In genomic region chr11:104799251-104799650, GRCh38 we compare ENCODE assay signal across 10 cellular contexts.
DNase-seq lines count a peak whose midpoint lies in the region; ATAC-seq and TF ChIP-seq lines count a peak whose summit lies in the region.
"Had no signal": no experiment of that assay in that cellular context is flagged by ENCODE, and none has a peak within 500 bp of the region (broad histone marks: within the 10 kb centered on the region; RNA-seq: fewer than 3 reads in every experiment).

No MANE protein-coding gene starts in this region.

- peak; percentile 93 for ATAC-seq in GM19395 (IDR thresholded peaks at IDR 0.05; ENCODE audit: unreplicated experiment)
- peak; percentile 84 for ATAC-seq in HG03039 (IDR thresholded peaks at IDR 0.05; ENCODE audit: unreplicated experiment)
- ATAC-seq in activated CD8-positive, alpha-beta T cell treated with anti-CD3 and anti-CD28 coated beads for 36 hours: peak; percentile 75
- no peak for ATAC-seq in foreskin keratinocyte

- intact Hi-C loops in CD4-positive, alpha-beta memory T cell (cut with micrococcal nuclease): loop anchor here (2.0 kb wide), 2 partner anchors 92 to 190 kb away; no protein-coding TSS in a partner anchor
- intact Hi-C loops in activated CD8-positive, alpha-beta T cell treated with anti-CD3 and anti-CD28 coated beads for 36 hours (cut with micrococcal nuclease): no loop called here

- H3K4me1 Mint-ChIP-seq in CD4-positive, alpha-beta memory T cell: peaks cover 24 to 37% (median 33%) of the 10 kb centered on the region in 4 donors
- peaks cover 20% of the 10 kb centered on the region for H3K4me1 Mint-ChIP-seq in activated CD8-positive, alpha-beta T cell treated with anti-CD3 and anti-CD28 coated beads for 36 hours (ENCODE audit: low read depth)

- H3K9me3 ChIP-seq in CD4-positive, alpha-beta memory T cell (ENCODE audit: control insufficient read depth in 1 of 2, low read length in 2 of 2): no peaks in the 10 kb centered on the region

- no peak overlapping the region for H3K27ac ChIP-seq in CD4-positive, alpha-beta memory T cell (ENCODE audit: low read depth, low read length)
- no peak overlapping the region for H3K27ac ChIP-seq in foreskin keratinocyte

- peak in 3 of 5 donors; percentile 6 to 14 (median 9) for DNase-seq in CD4-positive, alpha-beta memory T cell
- DNase-seq in activated CD8-positive, alpha-beta T cell treated with anti-CD3 and anti-CD28 coated beads for 36 hours: no peak
- no peak for DNase-seq in iPS-NIHi11 (ENCODE audit: low spot score)
- no peak for DNase-seq in NCI-H82 treated with DMSO at 0.1 percent for 48 hours (lab: John Stamatoyannopoulos, UW; ENCODE audit: unreplicated experiment)
- DNase-seq in foreskin keratinocyte: no peak
- DNase-seq in foreskin fibroblast: no peak
- DNase-seq: nucleus accumbens; stimulated activated CD8-positive, alpha-beta memory T cell treated with anti-CD3 and anti-CD28 coated beads, Interleukin-4, amount 100 ng/mL, for 48 hours had no signal

- no peaks in the 10 kb centered on the region for H3K27me3 ChIP-seq in CD4-positive, alpha-beta memory T cell (ENCODE audit: insufficient read depth, low read length)
- no peaks in the 10 kb centered on the region for H3K27me3 ChIP-seq in foreskin keratinocyte

- TF ChIP-seq CTCF in activated CD8-positive, alpha-beta T cell treated with anti-CD3 and anti-CD28 coated beads for 36 hours (IDR thresholded peaks at IDR 0.05): no peak
- no peak for TF ChIP-seq CTCF in foreskin keratinocyte (conservative IDR thresholded peaks at IDR 0.05)
- no peak for TF ChIP-seq CTCF in foreskin fibroblast (IDR thresholded peaks at IDR 0.05; ENCODE audit: low read depth, low read length)

- CTCF ChIA-PET in CD4-positive, alpha-beta memory T cell (lab: Charles Lee; ENCODE audit: partially characterized antibody): interaction anchor here (1.1 kb wide), 1 partner anchor 63 kb away, joined by 4 read pairs; no protein-coding TSS in a partner anchor
- CTCF ChIA-PET in activated CD8-positive, alpha-beta T cell treated with anti-CD3 and anti-CD28 coated beads for 36 hours (lab: Charles Lee): no interaction called here

- peaks cover 0 to 6% (median 3%) of the 10 kb centered on the region in 8 donors for H3K9me3 Mint-ChIP-seq in CD4-positive, alpha-beta memory T cell
- peaks cover 2% of the 10 kb centered on the region for H3K9me3 Mint-ChIP-seq in activated CD8-positive, alpha-beta T cell treated with anti-CD3 and anti-CD28 coated beads for 36 hours

- H3K4me3 Mint-ChIP-seq in CD4-positive, alpha-beta memory T cell: peak overlapping the region; percentile 80 to 93 (median 84)
- H3K4me3 Mint-ChIP-seq in activated CD8-positive, alpha-beta T cell treated with anti-CD3 and anti-CD28 coated beads for 36 hours: peak overlapping the region; percentile 72

- H3K4me3 ChIP-seq in CD4-positive, alpha-beta memory T cell (ENCODE audit: low read length in 2 of 2): peak overlapping the region in 1 of 2 donors; percentile 16
- H3K4me3 ChIP-seq in foreskin fibroblast (ENCODE audit: low read depth in 1 of 2, low read length in 2 of 2): no peak overlapping the region

- H3K27ac Mint-ChIP-seq in CD4-positive, alpha-beta memory T cell: peak overlapping the region; percentile 71 to 92 (median 89)
- peak overlapping the region; percentile 88 for H3K27ac Mint-ChIP-seq in activated CD8-positive, alpha-beta T cell treated with anti-CD3 and anti-CD28 coated beads for 36 hours

- H3K36me3 ChIP-seq in CD4-positive, alpha-beta memory T cell (ENCODE audit: insufficient read depth, low read length): no peaks in the 10 kb centered on the region

- peaks cover 1 to 3% of the 10 kb centered on the region in 2 donors for H3K36me3 Mint-ChIP-seq in CD4-positive, alpha-beta memory T cell
- H3K36me3 Mint-ChIP-seq in activated CD8-positive, alpha-beta T cell treated with anti-CD3 and anti-CD28 coated beads for 36 hours (ENCODE audit: low read depth): no peaks in the 10 kb centered on the region

- H3K27me3 Mint-ChIP-seq in CD4-positive, alpha-beta memory T cell: no peaks in the 10 kb centered on the region
- no peaks in the 10 kb centered on the region for H3K27me3 Mint-ChIP-seq in activated CD8-positive, alpha-beta T cell treated with anti-CD3 and anti-CD28 coated beads for 36 hours

- peaks cover 29% of the 10 kb centered on the region for H3K4me1 ChIP-seq in CD4-positive, alpha-beta memory T cell (ENCODE audit: insufficient read depth, low read length)
- no peaks in the 10 kb centered on the region for H3K4me1 ChIP-seq in foreskin keratinocyte

- POLR2A ChIA-PET in CD4-positive, alpha-beta memory T cell (lab: Charles Lee; ENCODE audit: partially characterized antibody): interaction anchor here (1.3 to 2.1 kb wide), 2 partner anchors 93 to 117 kb away, joined by 3 to 12 read pairs; no protein-coding TSS in a partner anchor
- POLR2A ChIA-PET in activated CD8-positive, alpha-beta T cell treated with anti-CD3 and anti-CD28 coated beads for 36 hours (lab: Charles Lee): no interaction called here

Comparison
In these comparisons a context has a peak if more than half of its experiments do, and no peak if none do; other contexts are left out.
1. DNase-seq: peak in CD4-positive, alpha-beta memory T cell (3 of 5); none in activated CD8-positive, alpha-beta T cell treated with anti-CD3 and anti-CD28 coated beads for 36 hours (single experiment), iPS-NIHi11 (single experiment), NCI-H82 treated with DMSO at 0.1 percent for 48 hours (single experiment), foreskin keratinocyte (0 of 2) and foreskin fibroblast (0 of 2).